In the genomic region with DNA sequence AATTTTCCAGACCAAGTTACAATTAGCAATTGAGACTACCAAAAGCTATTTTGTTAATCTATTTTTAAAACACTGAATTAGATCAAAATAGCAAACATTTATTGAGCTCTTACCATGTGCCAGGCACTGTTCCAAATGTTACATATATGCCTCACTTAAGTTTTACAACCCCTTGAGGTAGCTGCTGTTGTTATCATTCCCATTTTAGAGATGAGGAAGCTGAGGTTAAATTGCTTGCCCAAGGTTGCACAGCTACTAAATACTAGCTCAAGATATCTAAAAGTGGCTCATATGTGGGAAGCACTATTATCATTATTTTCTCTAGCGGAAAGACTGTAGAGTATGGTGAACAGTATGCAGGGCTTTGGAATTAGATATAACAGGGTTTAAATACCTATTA, we compare ENCODE assay signal across 24 cellular contexts.
"Had no signal": no experiment of that assay in that cellular context is flagged by ENCODE, and none has a peak within 500 bp of the region (broad histone marks: within the 10 kb centered on the region; RNA-seq: fewer than 3 reads in every experiment).

No MANE protein-coding gene starts in this region.

- H3K4me3 Mint-ChIP-seq: naive thymus-derived CD4-positive, alpha-beta T cell; natural killer cell had no signal

- FAIRE-seq: endometrium, islet of Langerhans, keratinocyte had no signal

- H3K27ac ChIP-seq: coronary artery, dorsolateral prefrontal cortex, epithelial cell of prostate, esophagus squamous epithelium, gastrocnemius medialis, heart right ventricle, left lung, lower lobe of right lung had no signal

- DNase-seq: dermis blood vessel endothelial cell; dorsolateral prefrontal cortex; effector CD4-positive, alpha-beta T cell; effector memory CD4-positive, alpha-beta T cell; erythroblast; esophagus squamous epithelium; foreskin melanocyte; gastrocnemius medialis; glutamatergic neuron; heart right ventricle; hippocampal formation; left cardiac atrium; left lung; left ventricle myocardium superior; lower lobe of right lung; midbrain; naive thymus-derived CD4-positive, alpha-beta T cell; natural killer cell had no signal

- H3K9me3 ChIP-seq: esophagus squamous epithelium, gastrocnemius medialis, heart right ventricle, left lung, lower lobe of right lung had no signal

- H3K27me3 ChIP-seq: dorsolateral prefrontal cortex, esophagus squamous epithelium, gastrocnemius medialis, heart right ventricle, left lung had no signal

- H3K4me1 ChIP-seq: esophagus squamous epithelium, gastrocnemius medialis, heart right ventricle, left lung, lower lobe of right lung had no signal

- H3K36me3 Mint-ChIP-seq: naive thymus-derived CD4-positive, alpha-beta T cell; natural killer cell had no signal

- H3K4me3 ChIP-seq: coronary artery, dorsolateral prefrontal cortex, esophagus squamous epithelium, gastrocnemius medialis, heart right ventricle, left lung, lower lobe of right lung had no signal

- H3K9me3 Mint-ChIP-seq: naive thymus-derived CD4-positive, alpha-beta T cell; natural killer cell had no signal

- H3K36me3 ChIP-seq: esophagus squamous epithelium, gastrocnemius medialis, heart right ventricle, left lung, lower lobe of right lung had no signal

- ATAC-seq: esophagus mucosa; gastrocnemius medialis; heart right ventricle; left cardiac atrium; left lung; left ventricle myocardium superior; lower lobe of right lung; naive thymus-derived CD4-positive, alpha-beta T cell; natural killer cell had no signal

- H3K27ac Mint-ChIP-seq: naive thymus-derived CD4-positive, alpha-beta T cell; natural killer cell had no signal

- H3K4me1 Mint-ChIP-seq: naive thymus-derived CD4-positive, alpha-beta T cell; natural killer cell had no signal
